ENCODE assay signal across 19 cellular contexts in genomic region chr19:55309437-55309836, GRCh38. TPM values are rescaled to one million over a fixed set of nuclear protein-coding genes. Genes with fewer than 3 reads are reported as not detected.
DNase-seq lines count a peak whose midpoint lies in the region; ATAC-seq and TF ChIP-seq lines count a peak whose summit lies in the region.
"Had no signal": no experiment of that assay in that cellular context is flagged by ENCODE, and none has a peak within 500 bp of the region (broad histone marks: within the 10 kb centered on the region; RNA-seq: fewer than 3 reads in every experiment).

No MANE protein-coding gene starts in this region.

- H3K27me3 ChIP-seq in DOHH2 (ENCODE audit: control insufficient read depth, low read length): no peaks in the 10 kb centered on the region; the same call in 1 of the 2 replicates
- no peaks in the 10 kb centered on the region for H3K27me3 ChIP-seq in Panc1 (ENCODE audit: control insufficient read depth, insufficient read depth, low read length)
- H3K27me3 ChIP-seq in hepatocyte: no peaks in the 10 kb centered on the region
- no peaks in the 10 kb centered on the region for H3K27me3 ChIP-seq in CD8-positive, alpha-beta T cell (ENCODE audit: insufficient read depth, low read length)
- H3K27me3 ChIP-seq: BE2C had no signal

- no peaks in the 10 kb centered on the region for H3K79me2 ChIP-seq in DOHH2 (ENCODE audit: control insufficient read depth, low read length)
- H3K79me2 ChIP-seq in hepatocyte: no peaks in the 10 kb centered on the region

- H4K20me1 ChIP-seq in DOHH2 (ENCODE audit: control insufficient read depth, insufficient read depth, low read depth, low read length) (no peaks in the 10 kb centered on the region), hepatocyte (ENCODE audit: insufficient read depth, poor library complexity, severe bottlenecking) (no peaks in the 10 kb centered on the region)

- POLR2A ChIA-PET in Panc1 (lab: Charles Lee): no interaction called here
- POLR2A ChIA-PET in CD8-positive, alpha-beta T cell (lab: Charles Lee): no interaction called here

- WGBS in hepatocyte (ENCODE audit: low lambda C conversion rate, missing lambda C conversion rate): 94% methylated on average over 4 of the region's 4 CpGs

- no peak for TF ChIP-seq CTCF in DOHH2 (IDR thresholded peaks at IDR 0.05; ENCODE audit: low read depth, low read length, poor library complexity, severe bottlenecking)
- no peak for TF ChIP-seq CTCF in Panc1 (IDR thresholded peaks at IDR 0.05)
- TF ChIP-seq CTCF in hepatocyte (IDR thresholded peaks at IDR 0.05; ENCODE audit: poor library complexity): no peak
- no peak for TF ChIP-seq CTCF in CD8-positive, alpha-beta T cell (IDR thresholded peaks at IDR 0.05)

- peaks cover 38% of the 10 kb centered on the region for H3K4me1 ChIP-seq in DOHH2 (ENCODE audit: control insufficient read depth, low read length)
- no peaks in the 10 kb centered on the region for H3K4me1 ChIP-seq in Panc1 (ENCODE audit: control insufficient read depth, insufficient read depth, low read length)
- H3K4me1 ChIP-seq in hepatocyte (ENCODE audit: insufficient read depth): no peaks in the 10 kb centered on the region
- no peaks in the 10 kb centered on the region for H3K4me1 ChIP-seq in CD8-positive, alpha-beta T cell (ENCODE audit: insufficient read depth, low read length)
- H3K4me1 ChIP-seq: BE2C had no signal

- peaks cover 5% of the 10 kb centered on the region for H3K36me3 Mint-ChIP-seq in CD8-positive, alpha-beta T cell
- H3K36me3 Mint-ChIP-seq: CD4-positive, alpha-beta memory T cell had no signal

- H3K9me2 ChIP-seq in DOHH2 (replicated peaks; ENCODE audit: control insufficient read depth, low read length): no peaks in the 10 kb centered on the region
- no peaks in the 10 kb centered on the region for H3K9me2 ChIP-seq in hepatocyte (replicated peaks; ENCODE audit: insufficient read depth)

- BruUV-seq in Panc1 (replicated peaks; lab: Mats Ljungman, UMichigan): TSS peak; percentile 54

- H3K4me1 Mint-ChIP-seq in CD8-positive, alpha-beta T cell (ENCODE audit: low read depth): peaks cover 4% of the 10 kb centered on the region

- intact Hi-C loops in Panc1 (cut with micrococcal nuclease; ENCODE audit: unreplicated experiment): no loop called here
- intact Hi-C loops in left colon (cut with DNase I, micrococcal nuclease): loop anchor here in 1 of 2 donors (10.0 kb wide), 1 partner anchor 65 kb away; the partner anchor contains the start of genes IL11 and TMEM190
- intact Hi-C loops in CD8-positive, alpha-beta T cell (cut with DNase I, micrococcal nuclease): no loop called here

- H2AFZ ChIP-seq in hepatocyte: no peak overlapping the region
- H2AFZ ChIP-seq: GM23338 had no signal

- in situ Hi-C loops in Panc1 (cut with HindIII; ENCODE audit: low pct_unique_long_range_greater_than_20kb, low sequenced_read_pairs): no loop called here

- H3K36me3 ChIP-seq in DOHH2 (ENCODE audit: control insufficient read depth, low read length): no peaks in the 10 kb centered on the region
- H3K36me3 ChIP-seq in Panc1 (ENCODE audit: control insufficient read depth, insufficient read depth, low read length): no peaks in the 10 kb centered on the region
- H3K36me3 ChIP-seq in hepatocyte (replicated peaks; ENCODE audit: insufficient read depth, low read depth): no peaks in the 10 kb centered on the region
- H3K36me3 ChIP-seq in CD8-positive, alpha-beta T cell (ENCODE audit: insufficient read depth, low read length): no peaks in the 10 kb centered on the region

- DNase-seq in NCI-H82 (lab: John Stamatoyannopoulos, UW) (peak; percentile 52), Panc1 (ENCODE audit: low read depth, low spot score) (no peak), left colon (no peak), hepatocyte (ENCODE audit: low spot score) (no peak)
- no peak for DNase-seq in CD8-positive, alpha-beta T cell
- DNase-seq: ACHN; BE2C; Calu3; CD4-positive, alpha-beta memory T cell; DMS 273 treated with DMSO at 0.1 percent for 48 hours; DMS53; GDM1 had no signal

- CTCF ChIA-PET in Panc1 (lab: Charles Lee): no interaction called here
- CTCF ChIA-PET in CD8-positive, alpha-beta T cell (lab: Charles Lee): no interaction called here

- H3K27ac Mint-ChIP-seq in CD8-positive, alpha-beta T cell: no peak overlapping the region
- H3K27ac Mint-ChIP-seq: CD4-positive, alpha-beta memory T cell; GM23338 had no signal

- no peak overlapping the region for H3K27ac ChIP-seq in DOHH2 (ENCODE audit: low read depth, low read length)
- H3K27ac ChIP-seq in Panc1 (ENCODE audit: low read length): no peak overlapping the region
- H3K27ac ChIP-seq in hepatocyte: no peak overlapping the region
- no peak overlapping the region for H3K27ac ChIP-seq in CD8-positive, alpha-beta T cell (ENCODE audit: low read depth, low read length)
- H3K27ac ChIP-seq: KMS-11 had no signal

- no peaks in the 10 kb centered on the region for H3K9me3 Mint-ChIP-seq in CD8-positive, alpha-beta T cell
- H3K9me3 Mint-ChIP-seq: CD4-positive, alpha-beta memory T cell; GM23338 had no signal

- no peaks in the 10 kb centered on the region for H3K9me3 ChIP-seq in DOHH2 (ENCODE audit: control insufficient read depth, insufficient read depth, low read length)
- no peaks in the 10 kb centered on the region for H3K9me3 ChIP-seq in Panc1 (ENCODE audit: control insufficient read depth, insufficient read depth, low read depth, low read length)
- no peaks in the 10 kb centered on the region for H3K9me3 ChIP-seq in hepatocyte (ENCODE audit: low read depth)
- no peaks in the 10 kb centered on the region for H3K9me3 ChIP-seq in CD8-positive, alpha-beta T cell (ENCODE audit: low read length)
- H3K9me3 ChIP-seq: BE2C had no signal

- H3K4me3 ChIP-seq in DOHH2 (ENCODE audit: low read length) (no peak overlapping the region), Panc1 (ENCODE audit: low read depth in 2 of 2, low read length in 2 of 2) (no peak overlapping the region), hepatocyte (no peak overlapping the region)
- no peak overlapping the region for H3K4me3 ChIP-seq in CD8-positive, alpha-beta T cell (ENCODE audit: low read depth, low read length)
- H3K4me3 ChIP-seq: GM23338 had no signal

- no peak overlapping the region for H3K4me3 Mint-ChIP-seq in CD8-positive, alpha-beta T cell
- H3K4me3 Mint-ChIP-seq: CD14-positive monocyte; CD4-positive, alpha-beta memory T cell; GM23338 had no signal

- H3F3A ChIP-seq in DOHH2 (ENCODE audit: control insufficient read depth, insufficient read depth): no peaks in the 10 kb centered on the region

- no peaks in the 10 kb centered on the region for H3K27me3 Mint-ChIP-seq in CD8-positive, alpha-beta T cell (ENCODE audit: low read depth)

- H3K4me2 ChIP-seq in DOHH2 (ENCODE audit: low read length): peak overlapping the region; percentile 37; the same call in 1 of the 2 replicates
- no peak overlapping the region for H3K4me2 ChIP-seq in hepatocyte
- H3K4me2 ChIP-seq: GM23338, KMS-11 had no signal

- ATAC-seq in Panc1 (no peak), left colon (peak; percentile 14), GM21825 (IDR thresholded peaks at IDR 0.05; ENCODE audit: unreplicated experiment) (no peak)
- ATAC-seq in CD8-positive, alpha-beta T cell: no peak
- ATAC-seq: GM23338, HCT116 had no signal

RNA-seq across cellular contexts. Expression of gene TMEM150B, which starts 15.7 kb away (rescaled TPM):
- total RNA-seq in Panc1 (2021; ENCODE audit: unreplicated experiment): not detected
- polyA plus RNA-seq in Panc1 (2012; ENCODE audit: insufficient read length): 0.28 TPM
- total RNA-seq in left colon: 10 to 100 TPM; 50.2 to 54.6 TPM
- 10.6 and 25.4 TPM in 2 replicates for total RNA-seq in hepatocyte
- polyA plus RNA-seq in hepatocyte: 8.1 and 9.2 TPM in 2 replicates
- total RNA-seq in CD8-positive, alpha-beta T cell: not detected
- total RNA-seq: Calu3, Daoy, GM23338 had no signal
- polyA plus RNA-seq: CD4-positive, alpha-beta memory T cell had no signal

RNA-seq across cellular contexts. Expression of gene BRSK1, which starts 25.6 kb away (rescaled TPM):
- 7.9 TPM for total RNA-seq in Panc1 (2021; ENCODE audit: unreplicated experiment)
- polyA plus RNA-seq in Panc1 (2012; ENCODE audit: insufficient read length): 17.0 TPM
- total RNA-seq in left colon: 1 to 10 TPM in 1 of 2 donors, under 1 TPM in 1; 0.95 to 1.3 TPM
- 3.3 and 13.2 TPM in 2 replicates for total RNA-seq in hepatocyte
- polyA plus RNA-seq in hepatocyte: 2.4 and 2.7 TPM in 2 replicates
- 1 to 10 TPM; 5.2 to 6.0 TPM for total RNA-seq in CD8-positive, alpha-beta T cell
- polyA plus RNA-seq: CD14-positive monocyte; CD4-positive, alpha-beta memory T cell had no signal

RNA-seq across cellular contexts. Expression of gene HSPBP1, which starts 29.5 kb away (rescaled TPM):
- 84.2 TPM for total RNA-seq in Panc1 (2021; ENCODE audit: unreplicated experiment)
- polyA plus RNA-seq in Panc1 (2012; ENCODE audit: insufficient read length): 155 TPM
- total RNA-seq in left colon: 10 to 100 TPM; 28.4 to 35.2 TPM
- 31.5 and 33.9 TPM in 2 replicates for total RNA-seq in hepatocyte
- 52.2 and 54.5 TPM in 2 replicates for polyA plus RNA-seq in hepatocyte
- 10 to 100 TPM; 18.8 to 18.9 TPM for total RNA-seq in CD8-positive, alpha-beta T cell

RNA-seq across cellular contexts. Expression of gene KMT5C, which starts 30.2 kb away (rescaled TPM):
- total RNA-seq in Panc1 (2021; ENCODE audit: unreplicated experiment) (30.6 TPM), left colon (10 to 100 TPM; 19.0 to 20.7 TPM), hepatocyte (13.6 and 22.8 TPM in 2 replicates)
- polyA plus RNA-seq in Panc1 (2012; ENCODE audit: insufficient read length): 27.7 TPM
- 23.6 and 38.0 TPM in 2 replicates for polyA plus RNA-seq in hepatocyte
- total RNA-seq in CD8-positive, alpha-beta T cell: 10 to 100 TPM; 82.0 to 84.4 TPM

RNA-seq across cellular contexts. Expression of gene COX6B2, which starts 45.1 kb away (rescaled TPM):
- 5.6 TPM for total RNA-seq in Panc1 (2021; ENCODE audit: unreplicated experiment)
- polyA plus RNA-seq in Panc1 (2012; ENCODE audit: insufficient read length): 8.4 TPM
- 10 to 100 TPM; 23.0 to 27.6 TPM for total RNA-seq in left colon
- 0.20 and 0.50 TPM in 2 replicates for total RNA-seq in hepatocyte
- 4.5 and 7.8 TPM in 2 replicates for polyA plus RNA-seq in hepatocyte
- under 1 TPM; 0.28 to 0.43 TPM for total RNA-seq in CD8-positive, alpha-beta T cell
- total RNA-seq: Daoy had no signal
- polyA plus RNA-seq: CD14-positive monocyte; CD4-positive, alpha-beta memory T cell had no signal

Comparison
In these comparisons a context has a peak if more than half of its experiments do, and no peak if none do; other contexts are left out.
1. RNA of gene TMEM150B, which starts 15.7 kb away (total RNA-seq): 50.2 to 54.6 TPM in left colon and 10.6 to 25.4 TPM in hepatocyte; not detected in Panc1 (single experiment) and not detected in CD8-positive, alpha-beta T cell; every median in the first group is over 10 times any median in the second.